16 cellular contexts compared by ENCODE assay signal in genomic region chr14:26137161-26137560, GRCh38.
A peak's percentile ranks its signal among the peaks of the same experiment; 100 is the strongest.
DNase-seq lines count a peak whose midpoint lies in the region; ATAC-seq and TF ChIP-seq lines count a peak whose summit lies in the region.
"Had no signal": no experiment of that assay in that cellular context is flagged by ENCODE, and none has a peak within 500 bp of the region (broad histone marks: within the 10 kb centered on the region; RNA-seq: fewer than 3 reads in every experiment).

No MANE protein-coding gene starts in this region.

- H3K27ac ChIP-seq in 22Rv1 = no peak overlapping the region
- H3K27ac ChIP-seq in Panc1 (ENCODE audit: low read length) = no peak overlapping the region
- H3K27ac ChIP-seq in uterus = no peak overlapping the region
- H3K27ac ChIP-seq: coronary artery, ovary, sigmoid colon had no signal

- ATAC-seq in Panc1 (no peak), GM19035 (IDR thresholded peaks at IDR 0.05; ENCODE audit: unreplicated experiment) (no peak)

- TF ChIP-seq POLR2A in uterus (IDR thresholded peaks at IDR 0.05) = no peak

- H3K36me3 ChIP-seq in Panc1 (ENCODE audit: control insufficient read depth, insufficient read depth, low read length) = no peaks in the 10 kb centered on the region
- H3K36me3 ChIP-seq in uterus = no peaks in the 10 kb centered on the region
- H3K36me3 ChIP-seq: ovary, sigmoid colon had no signal

- no peaks in the 10 kb centered on the region for H3K4me1 ChIP-seq in Panc1 (ENCODE audit: control insufficient read depth, insufficient read depth, low read length)
- H3K4me1 ChIP-seq in uterus = no peaks in the 10 kb centered on the region
- H3K4me1 ChIP-seq: sigmoid colon had no signal

- DNase-seq in Panc1 (ENCODE audit: low read depth, low spot score) = no peak
- no peak for DNase-seq in fibroblast of mammary gland (ENCODE audit: low read depth)
- DNase-seq in hypothalamus (lab: John Stamatoyannopoulos, UW) = no peak
- no peak for DNase-seq in COR-L47 (lab: John Stamatoyannopoulos, UW)
- DNase-seq in uterus = no peak
- DNase-seq: activated CD4-positive, CD25-positive, alpha-beta regulatory T cell; activated gamma-delta T cell; NCI-H1694 treated with DMSO at 0.1 percent for 48 hours; ovary; SHP77 treated with DMSO at 0.1 percent for 48 hours; sigmoid colon had no signal

- H3K27me3 ChIP-seq in Panc1 (ENCODE audit: control insufficient read depth, insufficient read depth, low read length) (no peaks in the 10 kb centered on the region), uterus (no peaks in the 10 kb centered on the region)
- H3K27me3 ChIP-seq: ovary, sigmoid colon had no signal

- peak; percentile 48 for TF ChIP-seq CTCF in 22Rv1 (IDR thresholded peaks at IDR 0.05)
- 0 out of 3 replicates have a peak, but pooled peaks have one; percentile 28 for TF ChIP-seq CTCF in GM12872 (IDR thresholded peaks at IDR 0.05; ENCODE audit: insufficient read depth, low read depth, low read length)
- peak; percentile 13; the same call in 1 of the 2 replicates for TF ChIP-seq CTCF in Panc1 (IDR thresholded peaks at IDR 0.05)
- TF ChIP-seq CTCF in fibroblast of mammary gland (conservative IDR thresholded peaks at IDR 0.05; ENCODE audit: control insufficient read depth, insufficient read depth, low read depth, low read length) = peak; percentile 27
- no peak for TF ChIP-seq CTCF in uterus (IDR thresholded peaks at IDR 0.05)

- in situ Hi-C loops in Panc1 (cut with HindIII; ENCODE audit: low pct_unique_long_range_greater_than_20kb, low sequenced_read_pairs) = no loop called here

- POLR2A ChIA-PET in Panc1 (lab: Charles Lee) = no interaction called here

- H3K4me3 ChIP-seq in Panc1 (ENCODE audit: low read depth in 2 of 2, low read length in 2 of 2) = no peak overlapping the region
- no peak overlapping the region for H3K4me3 ChIP-seq in fibroblast of mammary gland (ENCODE audit: control insufficient read depth, low read depth, low read length)
- H3K4me3 ChIP-seq in uterus = no peak overlapping the region
- H3K4me3 ChIP-seq: coronary artery, ovary, sigmoid colon had no signal

- CTCF ChIA-PET in Panc1 (lab: Charles Lee) = no interaction called here

- intact Hi-C loops in Panc1 (cut with micrococcal nuclease; ENCODE audit: unreplicated experiment) (no loop called here), uterus (cut with DNase I; ENCODE audit: low total_unique reads) (no loop called here)

- BruUV-seq in Panc1 (replicated peaks; lab: Mats Ljungman, UMichigan) = no TSS peak

- no peaks in the 10 kb centered on the region for H3K9me3 ChIP-seq in Panc1 (ENCODE audit: control insufficient read depth, insufficient read depth, low read depth, low read length)
- H3K9me3 ChIP-seq in uterus = no peaks in the 10 kb centered on the region
- H3K9me3 ChIP-seq: Caco-2, ovary had no signal

Comparison
In these comparisons a context has a peak if more than half of its experiments do, and no peak if none do; other contexts are left out.
1. CTCF ChIP-seq: peak in 22Rv1 (single experiment), GM12872 (single experiment), Panc1 (single experiment) and fibroblast of mammary gland (single experiment); none in uterus (0 of 4).